In genomic region chr18:25236736-25237135, GRCh38 we compare ENCODE assay signal across 3 cellular contexts.
TF ChIP-seq lines count a peak whose summit lies in the region.

No MANE protein-coding gene starts in this region.

TF ChIP-seq in A549, 52 proteins besides CTCF, POLR2A, EP300 and RAD21:
- TF ChIP-seq NFE2L2 (conservative IDR thresholded peaks at IDR 0.05; ENCODE audit: low read length) (no peak), MAFK (IDR thresholded peaks at IDR 0.05; ENCODE audit: partially characterized antibody) (peak; percentile 77)

TF ChIP-seq in IMR-90, 13 proteins besides CTCF, POLR2A, EP300 and RAD21:
- TF ChIP-seq RFX5 (IDR thresholded peaks at IDR 0.05; ENCODE audit: low read depth, low read length), result no peak
- TF ChIP-seq ELK1 (IDR thresholded peaks at IDR 0.05; ENCODE audit: borderline replicate concordance, low read depth, low read length), result no peak
- TF ChIP-seq FOS (IDR thresholded peaks at IDR 0.05; ENCODE audit: low read depth, low read length), result no peak
- TF ChIP-seq MAFK (IDR thresholded peaks at IDR 0.05; ENCODE audit: low read depth, low read length), result peak; percentile 95

TF ChIP-seq in H1, 55 proteins besides CTCF, POLR2A, EP300 and RAD21:
- TF ChIP-seq MAFK (IDR thresholded peaks at IDR 0.05; ENCODE audit: low read depth, low read length), result peak; percentile 81; the same call in 1 of the 2 replicates
- no peak for TF ChIP-seq RBBP5 (IDR thresholded peaks at IDR 0.05; ENCODE audit: borderline replicate concordance, low read depth, low read length)
- no peak for TF ChIP-seq TCF12 (IDR thresholded peaks at IDR 0.05; ENCODE audit: low read depth, low read length)
- TF ChIP-seq YY1 (IDR thresholded peaks at IDR 0.05; ENCODE audit: low read depth, low read length), result no peak
- no peak for TF ChIP-seq KDM5A (IDR thresholded peaks at IDR 0.05; ENCODE audit: low read length)
- no peak for TF ChIP-seq POLR2AphosphoS5 (IDR thresholded peaks at IDR 0.05; ENCODE audit: low read depth, low read length)
TF ChIP-seq in H1: peak in this region for 1.
